ENCODE assay signal across 8 cellular contexts in genomic region chr5:1522601-1523479, GRCh38. TPM values are rescaled to one million over a fixed set of nuclear protein-coding genes. Genes with fewer than 3 reads are reported as not detected.
DNase-seq lines count a peak whose midpoint lies in the region; ATAC-seq and TF ChIP-seq lines count a peak whose summit lies in the region.

No MANE protein-coding gene starts in this region.

- intact Hi-C loops in sciatic nerve (cut with DNase I), result no loop called here

- H3K27me3 ChIP-seq in DND-41 (ENCODE audit: insufficient read depth, low read length, poor library complexity), result no peaks in the 10 kb centered on the region
- no peaks in the 10 kb centered on the region for H3K27me3 ChIP-seq in right atrium auricular region

- ATAC-seq in DND-41 (ENCODE audit: insufficient read depth, low read depth), result peak; percentile 27
- ATAC-seq in activated T-helper 17 cell treated with anti-CD3 and anti-CD28 coated beads, Interleukin-2, amount 50 U/mL, for 72 hours (replicated peaks), result peak; percentile 23
- ATAC-seq in sciatic nerve, result no peak

- peak overlapping the region; percentile 20 for H3K27ac ChIP-seq in DND-41 (ENCODE audit: low read length)
- no peak overlapping the region for H3K27ac ChIP-seq in right atrium auricular region

- no peaks in the 10 kb centered on the region for H3K9me3 Mint-ChIP-seq in activated T-helper 17 cell treated with anti-CD3 and anti-CD28 coated beads, Interleukin-2, amount 50 U/mL, for 72 hours

- H2AFZ ChIP-seq in DND-41 (ENCODE audit: low read depth, low read length), result 0 out of 2 replicates have a peak overlapping the region, but pooled peaks have one; percentile 1

- H3K9ac ChIP-seq in DND-41 (ENCODE audit: low read depth, low read length), result peak overlapping the region; percentile 63

- peak overlapping the region; percentile 79 for H3K4me2 ChIP-seq in DND-41 (ENCODE audit: insufficient read depth, low read length)

- H3K79me2 ChIP-seq in DND-41 (ENCODE audit: insufficient read depth, low read length), result peaks cover 57% of the 10 kb centered on the region

- H3K36me3 ChIP-seq in DND-41 (ENCODE audit: insufficient read depth, low read length) (peaks cover 37% of the 10 kb centered on the region), right atrium auricular region (peaks cover 7% of the 10 kb centered on the region)

- peak overlapping the region; percentile 79 for H3K27ac Mint-ChIP-seq in activated T-helper 17 cell treated with anti-CD3 and anti-CD28 coated beads, Interleukin-2, amount 50 U/mL, for 72 hours

- H3K36me3 Mint-ChIP-seq in activated T-helper 17 cell treated with anti-CD3 and anti-CD28 coated beads, Interleukin-2, amount 50 U/mL, for 72 hours (ENCODE audit: low read depth), result peaks cover 42% of the 10 kb centered on the region

- H3K4me3 ChIP-seq in DND-41 (ENCODE audit: low read depth in 1 of 2, low read length in 2 of 2) (peak overlapping the region; percentile 62 to 89), right atrium auricular region (peak overlapping the region; percentile 69 to 80)

- DNase-seq in DND-41 (peak; percentile 23), HK-2 (ENCODE audit: unreplicated experiment) (peak; percentile 32), right atrium auricular region (ENCODE audit: low spot score) (peak; percentile 57), sciatic nerve (ENCODE audit: low spot score) (peak; percentile 58), superior temporal gyrus (ENCODE audit: extremely low spot score) (no peak), UCSD-AML1 (lab: John Stamatoyannopoulos, UW; ENCODE audit: unreplicated experiment) (no peak), OCI-M1 (lab: John Stamatoyannopoulos, UW) (no peak)

- H3K4me1 Mint-ChIP-seq in activated T-helper 17 cell treated with anti-CD3 and anti-CD28 coated beads, Interleukin-2, amount 50 U/mL, for 72 hours, result peaks cover 13% of the 10 kb centered on the region

- H4K20me1 ChIP-seq in DND-41 (ENCODE audit: insufficient read depth, low read length), result peaks cover 48% of the 10 kb centered on the region

- no peaks in the 10 kb centered on the region for H3K27me3 Mint-ChIP-seq in activated T-helper 17 cell treated with anti-CD3 and anti-CD28 coated beads, Interleukin-2, amount 50 U/mL, for 72 hours

- peak overlapping the region; percentile 81 for H3K4me3 Mint-ChIP-seq in activated T-helper 17 cell treated with anti-CD3 and anti-CD28 coated beads, Interleukin-2, amount 50 U/mL, for 72 hours

- no peak for TF ChIP-seq CTCF in DND-41 (IDR thresholded peaks at IDR 0.05; ENCODE audit: borderline replicate concordance, extremely low read depth, low read length, poor library complexity, severe bottlenecking)
- TF ChIP-seq CTCF in right atrium auricular region (IDR thresholded peaks at IDR 0.05), result no peak

- H3K9me3 ChIP-seq in DND-41 (ENCODE audit: insufficient read depth, low read length, severe bottlenecking) (no peaks in the 10 kb centered on the region), right atrium auricular region (no peaks in the 10 kb centered on the region)

- H3K4me1 ChIP-seq in DND-41 (ENCODE audit: insufficient read depth, low read length), result peaks cover 32% of the 10 kb centered on the region
- peaks cover 0 to 20% of the 10 kb centered on the region in 2 donors for H3K4me1 ChIP-seq in right atrium auricular region

RNA-seq across cellular contexts. Expression of gene LPCAT1, which starts 0.9 kb away (rescaled TPM):
- 10 to 100 TPM; 38.5 to 62.7 TPM for total RNA-seq in activated T-helper 17 cell treated with anti-CD3 and anti-CD28 coated beads, Interleukin-2, amount 50 U/mL, for 72 hours
- 10 to 100 TPM; 13.2 to 18.1 TPM for total RNA-seq in right atrium auricular region
- 44.4 TPM for total RNA-seq in sciatic nerve

Comparison
In these comparisons a context has a peak if more than half of its experiments do, and no peak if none do; other contexts are left out.
1. DNase-seq: peak in DND-41 (single experiment), HK-2 (single experiment), right atrium auricular region (single experiment) and sciatic nerve (single experiment); none in superior temporal gyrus (single experiment), UCSD-AML1 (single experiment) and OCI-M1 (single experiment).